ENCODE assay signal across 13 cellular contexts in genomic region chr16:8632675-8633182, GRCh38. TPM values are rescaled to one million over a fixed set of nuclear protein-coding genes. Genes with fewer than 3 reads are reported as not detected.
DNase-seq lines count a peak whose midpoint lies in the region; ATAC-seq, FAIRE-seq and TF ChIP-seq lines count a peak whose summit lies in the region.
"Had no signal": no experiment of that assay in that cellular context is flagged by ENCODE, and none has a peak within 500 bp of the region (broad histone marks: within the 10 kb centered on the region; RNA-seq: fewer than 3 reads in every experiment).

No MANE protein-coding gene starts in this region.

- no peak for FAIRE-seq in pancreas (lab: Jason Lieb, UNC)

- H2BK120ac ChIP-seq in mesendoderm (ENCODE audit: low read depth, low read length) = no peak overlapping the region

- H3K36me3 ChIP-seq in heart left ventricle (peaks cover 0 to 100% (median 93%) of the 10 kb centered on the region in 9 donors), pancreas (peaks cover 4 to 45% (median 20%) of the 10 kb centered on the region in 3 donors), mesendoderm (ENCODE audit: control insufficient read depth, insufficient read depth, low read length) (peaks cover 22% of the 10 kb centered on the region), Karpas-422 (ENCODE audit: insufficient read depth, low read length) (peaks cover 23% of the 10 kb centered on the region; the same call in 1 of the 2 replicates)

- WGBS in heart left ventricle, 4 donors = 65 to 77% (median 72%) methylated on average over 5 of the region's 5 CpGs
- 82 to 94% methylated on average over 4 to 5 of the region's 5 CpGs for WGBS in pancreas, 2 donors
- WGBS in mesendoderm (ENCODE audit: extremely low coverage, insufficient coverage, low lambda C conversion rate) = no CpG with 5 or more reads among the region's 5 CpGs

- peaks cover 0 to 22% (median 0%) of the 10 kb centered on the region in 12 donors for H3K4me1 ChIP-seq in heart left ventricle
- no peaks in the 10 kb centered on the region for H3K4me1 ChIP-seq in pancreas
- no peaks in the 10 kb centered on the region for H3K4me1 ChIP-seq in mesendoderm (ENCODE audit: control insufficient read depth, low read depth, low read length)
- no peaks in the 10 kb centered on the region for H3K4me1 ChIP-seq in Karpas-422 (ENCODE audit: low read length)
- H3K4me1 ChIP-seq: esophagus squamous epithelium had no signal

- no peak overlapping the region for H3K4me3 ChIP-seq in heart left ventricle
- no peak overlapping the region for H3K4me3 ChIP-seq in pancreas
- H3K4me3 ChIP-seq in mesendoderm (ENCODE audit: low read length) = no peak overlapping the region
- H3K4me3 ChIP-seq in Karpas-422 (ENCODE audit: low read length) = no peak overlapping the region
- H3K4me3 ChIP-seq: esophagus squamous epithelium had no signal

- H3K18ac ChIP-seq in mesendoderm (ENCODE audit: low read length) = no peak overlapping the region

- no peak overlapping the region for H2AK5ac ChIP-seq in mesendoderm (ENCODE audit: low read length)

- H3K27ac ChIP-seq in heart left ventricle (peak overlapping the region in 7 of 12 donors; percentile 13 to 94 (median 59)), pancreas (peak overlapping the region in 2 of 4 donors; percentile 50), mesendoderm (ENCODE audit: low read depth, low read length) (no peak overlapping the region), Karpas-422 (ENCODE audit: low read length) (no peak overlapping the region)

- no peak for TF ChIP-seq POLR2A in heart left ventricle (IDR thresholded peaks at IDR 0.05)

- H3K4me2 ChIP-seq in mesendoderm (ENCODE audit: low read length) (no peak overlapping the region), Karpas-422 (ENCODE audit: low read depth, low read length, poor library complexity, severe bottlenecking) (no peak overlapping the region)

- no peak overlapping the region for H4K5ac ChIP-seq in mesendoderm (ENCODE audit: low read length)

- ATAC-seq in heart left ventricle (peak; percentile 51 to 89 (median 74)), pancreas (peak in 3 of 4 donors; percentile 28 to 84 (median 77)), HG03196 (IDR thresholded peaks at IDR 0.05; ENCODE audit: unreplicated experiment) (no peak)

- no peaks in the 10 kb centered on the region for H3K9me3 ChIP-seq in heart left ventricle
- H3K9me3 ChIP-seq in pancreas = no peaks in the 10 kb centered on the region
- no peaks in the 10 kb centered on the region for H3K9me3 ChIP-seq in Karpas-422 (ENCODE audit: low read length)
- H3K9me3 ChIP-seq: esophagus squamous epithelium had no signal

- TF ChIP-seq CTCF in heart left ventricle (IDR thresholded peaks at IDR 0.05) = no peak
- TF ChIP-seq CTCF in pancreas (IDR thresholded peaks at IDR 0.05) = no peak

- H4K20me1 ChIP-seq in Karpas-422 (ENCODE audit: insufficient read depth, low read depth, low read length) = no peaks in the 10 kb centered on the region

- DNase-seq in AML-193 (lab: John Stamatoyannopoulos, UW) (peak; percentile 88 to 90), SIG-M5 treated with dmso at 0.1 percent for 504 hours (lab: John Stamatoyannopoulos, UW; ENCODE audit: unreplicated experiment) (peak; percentile 89), heart left ventricle (peak in 4 of 5 donors; percentile 30 to 63 (median 42)), pancreas (peak in 1 of 6 donors; percentile 26), mesendoderm (no peak), Karpas-422 (no peak), DMS53 treated with DMSO at 0.1 percent for 48 hours (lab: John Stamatoyannopoulos, UW; ENCODE audit: unreplicated experiment) (no peak)
- DNase-seq: esophagus squamous epithelium, NCI-H1105, occipital lobe had no signal

- peaks cover 3% of the 10 kb centered on the region for H3K79me1 ChIP-seq in mesendoderm (ENCODE audit: low read length)

- H3K9ac ChIP-seq in mesendoderm (ENCODE audit: low read length) = no peak overlapping the region
- H3K9ac ChIP-seq in Karpas-422 (ENCODE audit: low read length) = no peak overlapping the region

- no peak overlapping the region for H3K4ac ChIP-seq in mesendoderm (ENCODE audit: low read depth, low read length)

- H3K9me2 ChIP-seq in Karpas-422 (replicated peaks; ENCODE audit: insufficient read depth, low read length) = no peaks in the 10 kb centered on the region

- no peaks in the 10 kb centered on the region for H3K27me3 ChIP-seq in heart left ventricle
- H3K27me3 ChIP-seq in pancreas = no peaks in the 10 kb centered on the region
- H3K27me3 ChIP-seq in mesendoderm (ENCODE audit: insufficient read depth, low read length, poor library complexity) = no peaks in the 10 kb centered on the region
- no peaks in the 10 kb centered on the region for H3K27me3 ChIP-seq in Karpas-422 (ENCODE audit: low read length)
- H3K27me3 ChIP-seq: esophagus squamous epithelium had no signal

- H3K23ac ChIP-seq in mesendoderm (ENCODE audit: low read length) = no peak overlapping the region

- intact Hi-C loops in heart left ventricle (cut with DNase I) (loop anchor here in 1 of 10 donors (1.0 kb wide), 1 partner anchor 12 kb away; no protein-coding TSS in a partner anchor), pancreas (cut with DNase I) (no loop called here)

- no peak overlapping the region for H2BK15ac ChIP-seq in mesendoderm (replicated peaks; ENCODE audit: low read depth)

- no peak overlapping the region for H4K8ac ChIP-seq in mesendoderm (ENCODE audit: low read depth, low read length)

- no peak overlapping the region for H3K56ac ChIP-seq in mesendoderm (ENCODE audit: low read length)

- H2BK5ac ChIP-seq in mesendoderm (ENCODE audit: low read length) = no peak overlapping the region

- no peak overlapping the region for H2AFZ ChIP-seq in Karpas-422 (ENCODE audit: low read length)

- H3K79me2 ChIP-seq in mesendoderm (ENCODE audit: control insufficient read depth, insufficient read depth, low read length) (no peaks in the 10 kb centered on the region), Karpas-422 (ENCODE audit: low read length) (0 out of 2 replicates have a peak, but pooled peaks cover 2% of the 10 kb centered on the region)

RNA-seq across cellular contexts. Expression of gene METTL22, which starts 11.2 kb away (rescaled TPM):
- total RNA-seq in heart left ventricle (10 to 100 TPM; 15.3 to 80.3 (median 33.0) TPM), pancreas (10 to 100 TPM in 5 of 6 donors, 1 to 10 TPM in 1; 9.7 to 19.3 (median 14.3) TPM)
- polyA plus RNA-seq in heart left ventricle (10 to 100 TPM; 34.0 to 44.9 TPM), pancreas (10 to 100 TPM; 28.6 to 38.9 TPM)
- 28.0 TPM for polyA plus RNA-seq in mesendoderm (2013, experiment 1 of 2)
- polyA plus RNA-seq in mesendoderm (2013, experiment 2 of 2) = 26.5 TPM
- 42.5 and 48.9 TPM in 2 replicates for total RNA-seq in Karpas-422 (2014; rRNA removed; shearing (Covaris generic); ENCODE audit: low replicate concordance)

RNA-seq across cellular contexts. Expression of gene ABAT, which starts 41.7 kb away (rescaled TPM):
- total RNA-seq in heart left ventricle = 10 to 100 TPM in 5 of 9 donors, 1 to 10 TPM in 4; 5.1 to 37.0 (median 12.8) TPM
- polyA plus RNA-seq in heart left ventricle = 10 to 100 TPM in 1 of 2 donors, 1 to 10 TPM in 1; 3.4 to 17.6 TPM
- 10 to 100 TPM; 21.5 to 50.2 (median 29.1) TPM for total RNA-seq in pancreas
- polyA plus RNA-seq in pancreas = 10 to 100 TPM; 26.0 to 30.4 TPM
- polyA plus RNA-seq in mesendoderm (2013, experiment 1 of 2) = 2.8 TPM
- polyA plus RNA-seq in mesendoderm (2013, experiment 2 of 2) = 2.9 TPM
- total RNA-seq in Karpas-422 (2014; rRNA removed; shearing (Covaris generic); ENCODE audit: low replicate concordance) = 8.2 TPM in 2 replicates

RNA-seq across cellular contexts. Expression of gene TMEM114, which starts 42.4 kb away (rescaled TPM):
- not detected for total RNA-seq in heart left ventricle
- not detected for polyA plus RNA-seq in heart left ventricle
- not detected for total RNA-seq in pancreas
- polyA plus RNA-seq in pancreas = not detected
- polyA plus RNA-seq in mesendoderm (2013, experiment 1 of 2) = 0.04 TPM
- not detected for polyA plus RNA-seq in mesendoderm (2013, experiment 2 of 2)
- total RNA-seq in Karpas-422 (2014; rRNA removed; shearing (Covaris generic); ENCODE audit: low replicate concordance) = not detected in 2 replicates
- total RNA-seq: esophagus squamous epithelium; H4; occipital lobe; T-helper 1 cell treated with Interleukin-12 subunit alpha and Interleukin-12 subunit beta and Interleukin-4 antibody, amounts not matched to agents 30 ng/mL and 1 ng/mL, for 36 hours had no signal

Comparison
In these comparisons a context has a peak if more than half of its experiments do, and no peak if none do; other contexts are left out.
1. DNase-seq: peak in AML-193 (2 of 2), SIG-M5 treated with dmso at 0.1 percent for 504 hours (single experiment) and heart left ventricle (4 of 5); none in mesendoderm (single experiment), Karpas-422 (single experiment) and DMS53 treated with DMSO at 0.1 percent for 48 hours (single experiment).
2. H3K27ac ChIP-seq: peak in heart left ventricle (7 of 12); none in mesendoderm (single experiment) and Karpas-422 (single experiment).